ENCODE assay signal across 8 cellular contexts in genomic region chr7:725223-726005, GRCh38. TPM values are rescaled to one million over a fixed set of nuclear protein-coding genes. Genes with fewer than 3 reads are reported as not detected.
DNase-seq lines count a peak whose midpoint lies in the region; FAIRE-seq and TF ChIP-seq lines count a peak whose summit lies in the region.

No MANE protein-coding gene starts in this region.

- H2AK5ac ChIP-seq in H1 (ENCODE audit: low read depth, low read length) = 0 out of 2 replicates have a peak overlapping the region, but pooled peaks have one; percentile 61

- H3K9ac ChIP-seq in NT2/D1 (ENCODE audit: insufficient read length, low read depth) (peak overlapping the region; percentile 96), H1 (replicated peaks in 1 of 4; ENCODE audit: extremely low read depth in 1 of 4, low read depth in 3 of 4, low read length in 3 of 4) (no peak overlapping the region)

- CTCF ChIA-PET in H1 (lab: Charles Lee; ENCODE audit: partially characterized antibody) = interaction anchor here (0.7 to 1.9 kb wide), 2 partner anchors 8 to 394 kb away, joined by 3 to 4 read pairs; no protein-coding TSS in a partner anchor

- H3K23me2 ChIP-seq in H1 (ENCODE audit: low read depth, low read length) = peaks cover 3% of the 10 kb centered on the region; the same call in 1 of the 2 replicates

- peak overlapping the region; percentile 63 for H4K91ac ChIP-seq in H1 (replicated peaks; ENCODE audit: insufficient read length, low read length)

- H3K27me3 ChIP-seq in NT2/D1 (ENCODE audit: insufficient read depth, insufficient read length) (no peaks in the 10 kb centered on the region), H1 (replicated peaks in 1 of 4; ENCODE audit: control insufficient read depth in 3 of 4, extremely low read depth in 1 of 4, insufficient read depth in 3 of 4, low read length in 3 of 4) (no peaks in the 10 kb centered on the region)

- peaks cover 5% of the 10 kb centered on the region for H3K4me1 ChIP-seq in NT2/D1 (ENCODE audit: insufficient read depth, insufficient read length)
- peaks cover 0 to 12% (median 5%) of the 10 kb centered on the region in 4 experiments; a peak in 5 of 7 replicates for H3K4me1 ChIP-seq in H1 (replicated peaks in 1 of 4; ENCODE audit: control insufficient read depth in 3 of 4, insufficient read depth in 4 of 4, low read length in 3 of 4)

- 95% methylated on average over 7 of the region's 8 CpGs; no CpG with 5 or more reads in 1 of the 2 experiments for WGBS in H1 (ENCODE audit: extremely low coverage in 1 of 2, insufficient coverage in 1 of 2, insufficient read length in 1 of 2, insufficient replicate concordance in 2 of 2, low coverage in 1 of 2, low lambda C conversion rate in 2 of 2, missing lambda C conversion rate in 1 of 2), 2 experiments

- no peak for TF ChIP-seq CTCF in H1 (IDR thresholded peaks at IDR 0.05; ENCODE audit: control extremely low read depth in 1 of 3, insufficient read depth in 1 of 3, low read depth in 1 of 3, low read length in 3 of 3)
- no peak for TF ChIP-seq CTCF in osteocyte (IDR thresholded peaks at IDR 0.05)

- H3K14ac ChIP-seq in H1 (ENCODE audit: insufficient read length) = no peak overlapping the region

- peaks cover 52% of the 10 kb centered on the region for H3K36me3 ChIP-seq in NT2/D1 (ENCODE audit: insufficient read depth, insufficient read length, low read length)
- H3K36me3 ChIP-seq in H1 (ENCODE audit: control insufficient read depth in 2 of 4, insufficient read depth in 4 of 4, low read length in 3 of 4) = peaks cover 0 to 43% (median 17%) of the 10 kb centered on the region in 4 experiments; a peak in 7 of 8 replicates

- no peak for FAIRE-seq in H1 (lab: Jason Lieb, UNC)

- TF ChIP-seq POLR2A in H1 (IDR thresholded peaks at IDR 0.05; ENCODE audit: control extremely low read depth in 1 of 2, low read depth in 2 of 2, low read length in 2 of 2) = no peak

- no peak overlapping the region for H3K56ac ChIP-seq in H1 (replicated peaks; ENCODE audit: insufficient read length, low read depth, low read length)

- H3K4me3 ChIP-seq in NT2/D1 (ENCODE audit: insufficient read length, low read depth) (peak overlapping the region; percentile 92), H1 (ENCODE audit: extremely low read depth in 1 of 4, insufficient read depth in 2 of 4, low read depth in 3 of 4, low read length in 4 of 4) (peak overlapping the region in 2 of 4 experiments; percentile 57 to 74; a peak in 4 of 8 replicates)

- no peak overlapping the region for H2BK120ac ChIP-seq in H1 (replicated peaks; ENCODE audit: low read depth, low read length)

- H3K9me3 ChIP-seq in NT2/D1 (ENCODE audit: insufficient read depth, low read length) = peaks cover 44% of the 10 kb centered on the region; the same call in 1 of the 2 replicates
- peaks cover 25 to 31% of the 10 kb centered on the region in 2 experiments for H3K9me3 ChIP-seq in H1 (ENCODE audit: insufficient read depth in 2 of 2, low read depth in 1 of 2, low read length in 1 of 2)

- H3K4ac ChIP-seq in H1 (replicated peaks; ENCODE audit: insufficient read length, low read depth, low read length) = peak overlapping the region; percentile 4

- H3K18ac ChIP-seq in H1 (ENCODE audit: extremely low read depth, low read length) = no peak overlapping the region; the same call in 1 of the 2 replicates

- H3K4me3 Mint-ChIP-seq in osteocyte (ENCODE audit: unreplicated experiment) = peak overlapping the region; percentile 65

- no peak overlapping the region for H3K23ac ChIP-seq in H1 (ENCODE audit: insufficient read length)

- H3K4me1 Mint-ChIP-seq in osteocyte (ENCODE audit: unreplicated experiment) = peaks cover 16% of the 10 kb centered on the region

- TF ChIP-seq RAD21 in H1 (IDR thresholded peaks at IDR 0.05 in 1 of 2, conservative IDR thresholded peaks at IDR 0.05 in 1 of 2; ENCODE audit: low read depth in 2 of 2, low read length in 2 of 2) = no peak

- no peaks in the 10 kb centered on the region for H3K27me3 Mint-ChIP-seq in osteocyte (ENCODE audit: unreplicated experiment)

- no peak overlapping the region for H4K5ac ChIP-seq in H1 (ENCODE audit: insufficient read length, low read depth, low read length)

- H3K79me2 ChIP-seq in H1 (ENCODE audit: control insufficient read depth in 1 of 2, insufficient read depth in 2 of 2, low read length in 2 of 2) = peaks cover 10 to 67% of the 10 kb centered on the region in 2 experiments

- H3K79me1 ChIP-seq in H1 (ENCODE audit: low read depth, low read length) = peaks cover 19% of the 10 kb centered on the region

- POLR2A ChIA-PET in H1 (lab: Charles Lee; ENCODE audit: partially characterized antibody) = interaction anchor here (1.1 to 1.6 kb wide), 2 partner anchors 11 to 18 kb away, joined by 3 to 4 read pairs; no protein-coding TSS in a partner anchor

- peaks cover 2% of the 10 kb centered on the region in 2 experiments for H4K20me1 ChIP-seq in H1 (replicated peaks in 1 of 2; ENCODE audit: control insufficient read depth in 1 of 2, insufficient read depth in 2 of 2, low read length in 2 of 2)

- no peak overlapping the region for H2BK5ac ChIP-seq in H1 (ENCODE audit: low read depth, low read length)

- no peak overlapping the region for H2BK20ac ChIP-seq in H1 (ENCODE audit: low read length)

- H3K36me3 Mint-ChIP-seq in osteocyte (ENCODE audit: unreplicated experiment) = peaks cover 9% of the 10 kb centered on the region

- peak; percentile 9 for DNase-seq in GM03348 (ENCODE audit: low spot score)
- DNase-seq in NT2/D1 (ENCODE audit: low read depth, low spot score) = no peak
- no peak for DNase-seq in H1 (ENCODE audit: low read depth in 1 of 2, low spot score in 2 of 2)
- no peak for DNase-seq in osteocyte (ENCODE audit: extremely low spot score, unreplicated experiment)
- no peak for DNase-seq in NCI-H2196 (lab: John Stamatoyannopoulos, UW; ENCODE audit: unreplicated experiment)
- no peak for DNase-seq in NCI-H526 (lab: John Stamatoyannopoulos, UW)
- no peak for DNase-seq in NCI-H1930 (lab: John Stamatoyannopoulos, UW)
- DNase-seq in germinal center (ENCODE audit: low spot score) = no peak

- H2BK15ac ChIP-seq in H1 (ENCODE audit: low read length) = peak overlapping the region; percentile 46; the same call in 1 of the 2 replicates

- peaks cover 11% of the 10 kb centered on the region for H3K9me3 Mint-ChIP-seq in osteocyte (ENCODE audit: unreplicated experiment)

- peak overlapping the region; percentile 31 for H3K27ac Mint-ChIP-seq in osteocyte (ENCODE audit: unreplicated experiment)

- TF ChIP-seq EP300 in H1 (IDR thresholded peaks at IDR 0.05; ENCODE audit: borderline replicate concordance in 1 of 2, low read depth in 2 of 2, low read length in 2 of 2) = no peak

- H3K4me2 ChIP-seq in H1 (ENCODE audit: insufficient read depth in 1 of 2, low read depth in 2 of 2, low read length in 2 of 2) = peak overlapping the region; percentile 64 to 84

- H2AFZ ChIP-seq in H1 (ENCODE audit: low read length) = no peak overlapping the region

- H2BK12ac ChIP-seq in H1 (ENCODE audit: low read depth, low read length) = 0 out of 2 replicates have a peak overlapping the region, but pooled peaks have one; percentile 27

- H4K8ac ChIP-seq in H1 (ENCODE audit: extremely low read depth, insufficient read depth, low read length) = no peak overlapping the region

- no peak overlapping the region for H3K27ac ChIP-seq in H1 (ENCODE audit: low read depth, low read length)

TF ChIP-seq in H1, 55 proteins besides CTCF, POLR2A, EP300 and RAD21:
- TF ChIP-seq JUN (IDR thresholded peaks at IDR 0.05; ENCODE audit: low read depth, low read length) (no peak), BACH1 (IDR thresholded peaks at IDR 0.05; ENCODE audit: low read length) (no peak), KDM4A (IDR thresholded peaks at IDR 0.05; ENCODE audit: low read depth, low read length, severe bottlenecking) (no peak), HDAC6 (IDR thresholded peaks at IDR 0.05; ENCODE audit: low read depth, low read length) (no peak)

RNA-seq across cellular contexts. Expression of gene DNAAF5, which starts 1.1 kb away (rescaled TPM):
- 55.1 and 56.5 TPM in 2 replicates for total RNA-seq in H1 (2021; fragmentation: NEBNext Ultra II Directional; extraction: Animal tissue kit (Norgen Biotek cat#: 25700))
- 95.9 and 164 TPM in 2 replicates for polyA plus RNA-seq in H1 (2011; rRNA removed)
- polyA plus RNA-seq in H1 (2011; cell fraction: cytosol; rRNA removed) = 46.8 TPM
- 73.5 TPM for polyA plus RNA-seq in H1 (2011; cell fraction: nucleus; rRNA removed)
- polyA plus RNA-seq in H1 (2012, experiment 1 of 2) = 34.1 to 57.9 TPM (median 53.4 TPM) in 4 replicates
- 45.5 TPM for polyA plus RNA-seq in H1 (2012, experiment 2 of 2)
- 33.9 TPM for polyA plus RNA-seq in H1 (2013, experiment 1 of 2)
- polyA plus RNA-seq in H1 (2013, experiment 2 of 2) = 34.7 TPM
- polyA minus RNA-seq in H1 (2011; rRNA and poly(A)+ RNA removed) = 50.1 and 75.3 TPM in 2 replicates
- 44.4 TPM for polyA minus RNA-seq in H1 (2011; cell fraction: cytosol; rRNA and poly(A)+ RNA removed)
- 43.4 TPM for polyA minus RNA-seq in H1 (2011; cell fraction: nucleus; rRNA and poly(A)+ RNA removed)
- 28.1 and 36.9 TPM in 2 replicates for total RNA-seq in osteocyte

RNA-seq across cellular contexts. Expression of gene PRKAR1B, which starts 1.7 kb away (rescaled TPM):
- total RNA-seq in H1 (2021; fragmentation: NEBNext Ultra II Directional; extraction: Animal tissue kit (Norgen Biotek cat#: 25700)) = 55.7 and 58.0 TPM in 2 replicates
- polyA plus RNA-seq in H1 (2011; rRNA removed) = 12.3 and 23.2 TPM in 2 replicates
- polyA plus RNA-seq in H1 (2011; cell fraction: cytosol; rRNA removed) = 25.3 TPM
- polyA plus RNA-seq in H1 (2011; cell fraction: nucleus; rRNA removed) = 30.8 TPM
- polyA plus RNA-seq in H1 (2012, experiment 1 of 2) = 43.9 to 55.5 TPM (median 53.2 TPM) in 4 replicates
- polyA plus RNA-seq in H1 (2012, experiment 2 of 2) = 35.0 TPM
- 18.5 TPM for polyA plus RNA-seq in H1 (2013, experiment 1 of 2)
- polyA plus RNA-seq in H1 (2013, experiment 2 of 2) = 19.0 TPM
- 43.0 and 43.2 TPM in 2 replicates for polyA minus RNA-seq in H1 (2011; rRNA and poly(A)+ RNA removed)
- polyA minus RNA-seq in H1 (2011; cell fraction: cytosol; rRNA and poly(A)+ RNA removed) = 28.6 TPM
- polyA minus RNA-seq in H1 (2011; cell fraction: nucleus; rRNA and poly(A)+ RNA removed) = 22.1 TPM
- total RNA-seq in osteocyte = 10.9 and 12.0 TPM in 2 replicates
